8 cellular contexts compared by ENCODE assay signal in genomic region chr20:3797592-3798404, GRCh38. TPM values are rescaled to one million over a fixed set of nuclear protein-coding genes. Genes with fewer than 3 reads are reported as not detected.
DNase-seq lines count a peak whose midpoint lies in the region; ATAC-seq and TF ChIP-seq lines count a peak whose summit lies in the region.

No MANE protein-coding gene starts in this region.

- TF ChIP-seq CTCF in Panc1 (IDR thresholded peaks at IDR 0.05) (no peak), dorsolateral prefrontal cortex (IDR thresholded peaks at IDR 0.05 in 54 of 56, conservative IDR thresholded peaks at IDR 0.05 in 2 of 56; ENCODE audit: low read depth in 1 of 56, partially characterized antibody in 56 of 56) (no peak)

- in situ Hi-C loops in Panc1 (cut with HindIII; ENCODE audit: low pct_unique_long_range_greater_than_20kb, low sequenced_read_pairs): no loop called here

- DNase-seq in NCI-H187 (lab: John Stamatoyannopoulos, UW): peak; percentile 45 to 62
- no peak for DNase-seq in NCI-H187 treated with DMSO at 0.1 percent for 48 hours (lab: John Stamatoyannopoulos, UW)
- DNase-seq in Panc1 (ENCODE audit: low read depth, low spot score): no peak
- DNase-seq in dorsolateral prefrontal cortex: no peak
- peak; percentile 29 for DNase-seq in posterior vena cava (ENCODE audit: low spot score)
- DNase-seq in dermis blood vessel endothelial cell: no peak

- intact Hi-C loops in Panc1 (cut with micrococcal nuclease; ENCODE audit: unreplicated experiment) (no loop called here), dorsolateral prefrontal cortex (cut with DNase I) (loop anchor here in 1 of 2 donors (2.0 kb wide), 1 partner anchor 13 kb away; no protein-coding TSS in a partner anchor), posterior vena cava (cut with DNase I) (no loop called here)

- CTCF ChIA-PET in Panc1 (lab: Charles Lee): no interaction called here

- no peak for ATAC-seq in Panc1
- no peak for ATAC-seq in GM18868 (IDR thresholded peaks at IDR 0.05; ENCODE audit: unreplicated experiment)
- ATAC-seq in GM18861 (IDR thresholded peaks at IDR 0.05; ENCODE audit: unreplicated experiment): no peak

- peak overlapping the region; percentile 90 to 97 for H3K4me3 ChIP-seq in Panc1 (ENCODE audit: low read depth in 2 of 2, low read length in 2 of 2)
- peak overlapping the region in 40 of 59 donors; percentile 4 to 100 (median 80) for H3K4me3 ChIP-seq in dorsolateral prefrontal cortex

- peaks cover 16% of the 10 kb centered on the region for H3K4me1 ChIP-seq in Panc1 (ENCODE audit: control insufficient read depth, insufficient read depth, low read length)

- H3K9me3 ChIP-seq in Panc1 (ENCODE audit: control insufficient read depth, insufficient read depth, low read depth, low read length): no peaks in the 10 kb centered on the region

- H3K27ac ChIP-seq in Panc1 (ENCODE audit: low read length): peak overlapping the region; percentile 97
- H3K27ac ChIP-seq in dorsolateral prefrontal cortex: peak overlapping the region in 54 of 59 donors; percentile 5 to 100 (median 98)

- BruUV-seq in Panc1 (replicated peaks; lab: Mats Ljungman, UMichigan): no TSS peak

- H3K27me3 ChIP-seq in Panc1 (ENCODE audit: control insufficient read depth, insufficient read depth, low read length): no peaks in the 10 kb centered on the region
- H3K27me3 ChIP-seq in dorsolateral prefrontal cortex: no peaks in the 10 kb centered on the region

- POLR2A ChIA-PET in Panc1 (lab: Charles Lee): no interaction called here

- peaks cover 10% of the 10 kb centered on the region for H3K36me3 ChIP-seq in Panc1 (ENCODE audit: control insufficient read depth, insufficient read depth, low read length)

RNA-seq across cellular contexts. Expression of gene CDC25B, which starts 1.7 kb away (rescaled TPM):
- 170 TPM for total RNA-seq in Panc1 (2021; ENCODE audit: unreplicated experiment)
- polyA plus RNA-seq in Panc1 (2012; ENCODE audit: insufficient read length): 140 TPM
- 10 to 100 TPM; 30.5 to 72.6 (median 46.2) TPM for total RNA-seq in dorsolateral prefrontal cortex
- 10 to 100 TPM; 24.0 to 24.2 TPM for total RNA-seq in posterior vena cava
- 28.8 and 91.1 TPM in 2 replicates for total RNA-seq in dermis blood vessel endothelial cell

RNA-seq across cellular contexts. Expression of gene CENPB, which starts 11.3 kb away (rescaled TPM):
- total RNA-seq in Panc1 (2021; ENCODE audit: unreplicated experiment) (154 TPM), dorsolateral prefrontal cortex (100 to 1,000 TPM in 20 of 120 experiments, 10 to 100 TPM in 100; 53.5 to 178 (median 74.0) TPM), posterior vena cava (100 to 1,000 TPM in 1 of 2 donors, 10 to 100 TPM in 1; 97.4 to 119 TPM), dermis blood vessel endothelial cell (115 and 124 TPM in 2 replicates)
- 149 TPM for polyA plus RNA-seq in Panc1 (2012; ENCODE audit: insufficient read length)

RNA-seq across cellular contexts. Expression of gene SPEF1, which starts 16.6 kb away (rescaled TPM):
- total RNA-seq in Panc1 (2021; ENCODE audit: unreplicated experiment): 0.41 TPM
- 0.28 TPM for polyA plus RNA-seq in Panc1 (2012; ENCODE audit: insufficient read length)
- 10 to 100 TPM in 3 of 120 experiments, 1 to 10 TPM in 117; 2.0 to 11.0 (median 5.3) TPM for total RNA-seq in dorsolateral prefrontal cortex
- total RNA-seq in posterior vena cava: not detected
- total RNA-seq in dermis blood vessel endothelial cell: 0.05 TPM in 1 of 2 replicates, not detected in the other

RNA-seq across cellular contexts. Expression of gene AP5S1, which starts 22.5 kb away (rescaled TPM):
- total RNA-seq in Panc1 (2021; ENCODE audit: unreplicated experiment) (23.1 TPM), dorsolateral prefrontal cortex (10 to 100 TPM in 119 of 120 experiments, 1 to 10 TPM in 1; 9.8 to 22.0 (median 15.9) TPM), posterior vena cava (10 to 100 TPM in 1 of 2 donors, 1 to 10 TPM in 1; 8.8 to 11.2 TPM), dermis blood vessel endothelial cell (22.3 and 31.6 TPM in 2 replicates)
- polyA plus RNA-seq in Panc1 (2012; ENCODE audit: insufficient read length): 28.9 TPM

RNA-seq across cellular contexts. Expression of gene ADISSP, which starts 30.2 kb away (rescaled TPM):
- total RNA-seq in Panc1 (2021; ENCODE audit: unreplicated experiment): 100 TPM
- 137 TPM for polyA plus RNA-seq in Panc1 (2012; ENCODE audit: insufficient read length)
- 10 to 100 TPM; 19.0 to 45.5 (median 31.1) TPM for total RNA-seq in dorsolateral prefrontal cortex
- total RNA-seq in posterior vena cava: 10 to 100 TPM; 14.6 to 20.2 TPM
- total RNA-seq in dermis blood vessel endothelial cell: 12.1 and 34.7 TPM in 2 replicates

Comparison
In these comparisons a context has a peak if more than half of its experiments do, and no peak if none do; other contexts are left out.
1. DNase-seq: peak in NCI-H187 (2 of 2) and posterior vena cava (single experiment); none in NCI-H187 treated with DMSO at 0.1 percent for 48 hours (single experiment), Panc1 (single experiment), dorsolateral prefrontal cortex (0 of 10) and dermis blood vessel endothelial cell (single experiment).